ENCODE assay signal across 30 cellular contexts in genomic region chr16:65781855-65782254, GRCh38.
"Had no signal": no experiment of that assay in that cellular context is flagged by ENCODE, and none has a peak within 500 bp of the region (broad histone marks: within the 10 kb centered on the region; RNA-seq: fewer than 3 reads in every experiment).

No MANE protein-coding gene starts in this region.

- ATAC-seq: left colon; lower lobe of right lung; natural killer cell; stimulated activated naive B cell treated with anti-CD40 and anti-IgM and Interleukin-4, amounts not matched to agents 10 μg/mL and 1 μg/mL and 100 μg/mL, for 72 hours; stimulated activated naive CD8-positive, alpha-beta T cell treated with anti-CD3 and anti-CD28 coated beads, Interleukin-15, Interleukin-2, amounts not matched to agents 100 U/mL and 50 U/mL, for 24 hours had no signal

- H3K9me3 ChIP-seq: lower lobe of right lung, pancreas, prostate gland, thoracic aorta, uterus had no signal

- DNase-seq: hypothalamus; immature natural killer cell; kidney; left colon; left lung; lower lobe of right lung; mammary epithelial cell; mesendoderm; naive B cell; natural killer cell; pancreas; posterior cingulate gyrus; retina; right cardiac atrium; stimulated activated CD4-positive, alpha-beta T cell treated with anti-CD3 and anti-CD28 coated beads, Interleukin-12 subunit alpha, Interleukin-12 subunit beta, amount 100 ng/mL, for 4 hours; stimulated activated CD4-positive, alpha-beta T cell treated with anti-CD3 and anti-CD28 coated beads, Interleukin-15, amount 100 ng/mL, for 24 hours; stimulated activated CD4-positive, alpha-beta T cell treated with anti-CD3 and anti-CD28 coated beads, Interleukin-2, amount 100 ng/mL, for 24 hours; stimulated activated CD4-positive, alpha-beta T cell treated with anti-CD3 and anti-CD28 coated beads, Interleukin-4, amount 100 ng/mL, for 1 hour; stimulated activated naive B cell treated with anti-CD40 and anti-IgM and Interleukin-4, amounts not matched to agents 10 μg/mL and 1 μg/mL and 100 μg/mL, for 72 hours; stimulated activated naive CD8-positive, alpha-beta T cell treated with anti-CD3 and anti-CD28 coated beads, Interleukin-15, Interleukin-2, amounts not matched to agents 100 U/mL and 50 U/mL, for 24 hours; stomach; tibial artery; uterus had no signal

- H3K27ac ChIP-seq: left lung, lower lobe of right lung, pancreas, prostate gland, stomach, thoracic aorta, uterus had no signal

- H3K4me1 ChIP-seq: left lung, lower lobe of right lung, pancreas, prostate gland had no signal

- H3K4me1 Mint-ChIP-seq: immature natural killer cell; natural killer cell; stimulated activated naive B cell treated with anti-CD40 and anti-IgM and Interleukin-4, amounts not matched to agents 10 μg/mL and 1 μg/mL and 100 μg/mL, for 72 hours had no signal

- H3K27me3 ChIP-seq: left lung, pancreas, stomach, suprapubic skin, tibial artery, uterus had no signal

- H3K4me3 ChIP-seq: left lung, lower lobe of right lung, pancreas, prostate gland, skin epidermis, stomach, suprapubic skin, thoracic aorta, tibial artery, uterus had no signal

- H3K36me3 ChIP-seq: left lung, lower lobe of right lung, pancreas, prostate gland, stomach, suprapubic skin, thoracic aorta, tibial artery, uterus had no signal

- H3K27ac Mint-ChIP-seq: immature natural killer cell; mesothelial cell of epicardium; naive B cell; natural killer cell; stimulated activated naive B cell treated with anti-CD40 and anti-IgM and Interleukin-4, amounts not matched to agents 10 μg/mL and 1 μg/mL and 100 μg/mL, for 72 hours; type B pancreatic cell had no signal

- H3K4me3 Mint-ChIP-seq: immature natural killer cell; mesothelial cell of epicardium; naive B cell; natural killer cell; stimulated activated naive B cell treated with anti-CD40 and anti-IgM and Interleukin-4, amounts not matched to agents 10 μg/mL and 1 μg/mL and 100 μg/mL, for 72 hours; type B pancreatic cell had no signal

- FAIRE-seq: islet of Langerhans, kidney, pancreas had no signal

- H3K36me3 Mint-ChIP-seq: immature natural killer cell; naive B cell; natural killer cell; stimulated activated naive B cell treated with anti-CD40 and anti-IgM and Interleukin-4, amounts not matched to agents 10 μg/mL and 1 μg/mL and 100 μg/mL, for 72 hours had no signal
